In genomic region chr1:229089586-229090208, GRCh38 we compare ENCODE assay signal across 15 cellular contexts.
DNase-seq lines count a peak whose midpoint lies in the region; ATAC-seq and TF ChIP-seq lines count a peak whose summit lies in the region.
"Had no signal": no experiment of that assay in that cellular context is flagged by ENCODE, and none has a peak within 500 bp of the region (broad histone marks: within the 10 kb centered on the region; RNA-seq: fewer than 3 reads in every experiment).

No MANE protein-coding gene starts in this region.

- no peak overlapping the region for H3K4me3 ChIP-seq in HEK293 (ENCODE audit: low read depth, low read length)
- H3K4me3 ChIP-seq in thyroid gland (replicated peaks in 1 of 3), result no peak overlapping the region
- H3K4me3 ChIP-seq in left lung, result no peak overlapping the region
- no peak overlapping the region for H3K4me3 ChIP-seq in Peyer's patch
- H3K4me3 ChIP-seq: A549, GM23338 had no signal

- TF ChIP-seq POLR2A in thyroid gland (IDR thresholded peaks at IDR 0.05) (no peak), Peyer's patch (IDR thresholded peaks at IDR 0.05) (no peak)

- no peaks in the 10 kb centered on the region for H3K27me3 ChIP-seq in thyroid gland
- no peaks in the 10 kb centered on the region for H3K27me3 ChIP-seq in left lung
- H3K27me3 ChIP-seq in Peyer's patch, result no peaks in the 10 kb centered on the region
- H3K27me3 ChIP-seq: BE2C had no signal

- H3K4me1 ChIP-seq in HEK293 (ENCODE audit: control insufficient read depth, insufficient read depth, low read length), result peaks cover 4% of the 10 kb centered on the region; the same call in 1 of the 2 replicates
- peaks cover 53 to 67% of the 10 kb centered on the region in 2 donors for H3K4me1 ChIP-seq in thyroid gland
- peaks cover 5 to 10% of the 10 kb centered on the region in 2 donors for H3K4me1 ChIP-seq in left lung
- H3K4me1 ChIP-seq in Peyer's patch, result no peaks in the 10 kb centered on the region
- H3K4me1 ChIP-seq: BE2C had no signal

- TF ChIP-seq CTCF in HEK293 (tag by site-specific recombination; IDR thresholded peaks at IDR 0.05) (no peak), thyroid gland (IDR thresholded peaks at IDR 0.05) (no peak), left lung (IDR thresholded peaks at IDR 0.05) (no peak), Peyer's patch (IDR thresholded peaks at IDR 0.05) (no peak)

- CTCF ChIA-PET in HEK293 (lab: Yijun Ruan, JAX), result no interaction called here

- intact Hi-C loops in thyroid gland (cut with DNase I) (no loop called here), left lung (cut with DNase I) (no loop called here)

- peaks cover 7% of the 10 kb centered on the region for H3K4me1 Mint-ChIP-seq in T-helper 17 cell

- no peak for DNase-seq in T-helper 17 cell
- DNase-seq in left lobe of liver (ENCODE audit: low spot score), result peak; percentile 36
- no peak for DNase-seq in thyroid gland
- no peak for DNase-seq in left lung
- DNase-seq in Peyer's patch, result no peak
- DNase-seq: BE2C; CD4-positive, alpha-beta memory T cell; DMS79 treated with DMSO at 0.1 percent for 48 hours; EL; H9 had no signal

- H3K36me3 ChIP-seq in HEK293 (ENCODE audit: control insufficient read depth in 2 of 2, insufficient read depth in 1 of 2, low read length in 2 of 2) (no peaks in the 10 kb centered on the region), thyroid gland (no peaks in the 10 kb centered on the region), left lung (no peaks in the 10 kb centered on the region), Peyer's patch (no peaks in the 10 kb centered on the region)
- H3K36me3 ChIP-seq: BE2C had no signal

- H3K4me3 Mint-ChIP-seq in T-helper 17 cell, result no peak overlapping the region
- H3K4me3 Mint-ChIP-seq: CD4-positive, alpha-beta memory T cell; GM23338; H9 had no signal

- peaks cover 3% of the 10 kb centered on the region for H3K36me3 Mint-ChIP-seq in T-helper 17 cell (ENCODE audit: low read depth)

- H3K27ac ChIP-seq in HEK293 (ENCODE audit: extremely low read depth, low read depth, low read length) (no peak overlapping the region), thyroid gland (peak overlapping the region in 2 of 3 donors; percentile 93 to 98), left lung (no peak overlapping the region), Peyer's patch (no peak overlapping the region)
- H3K27ac ChIP-seq: A549, C4-2B had no signal

- ATAC-seq in T-helper 17 cell, result no peak
- ATAC-seq in left lobe of liver, result no peak
- ATAC-seq in left lung, result no peak
- no peak for ATAC-seq in GM19455 (IDR thresholded peaks at IDR 0.05; ENCODE audit: unreplicated experiment)
- ATAC-seq: A549, GM23338 had no signal

- H3K9me3 ChIP-seq in HEK293 (ENCODE audit: control insufficient read depth, insufficient read depth, low read depth, low read length) (no peaks in the 10 kb centered on the region), T-helper 17 cell (ENCODE audit: control insufficient read depth, low read length, poor library complexity, severe bottlenecking) (no peaks in the 10 kb centered on the region), thyroid gland (no peaks in the 10 kb centered on the region), left lung (no peaks in the 10 kb centered on the region), Peyer's patch (no peaks in the 10 kb centered on the region)
- H3K9me3 ChIP-seq: A549, BE2C had no signal

- peaks cover 11% of the 10 kb centered on the region for H3K27me3 Mint-ChIP-seq in T-helper 17 cell

- H3K27ac Mint-ChIP-seq in T-helper 17 cell, result peak overlapping the region; percentile 24

- 82 to 87% methylated on average over 4 of the region's 4 CpGs for WGBS in thyroid gland, 2 donors

- POLR2A ChIA-PET in HEK293 (lab: Yijun Ruan, JAX), result no interaction called here

TF ChIP-seq in HEK293, 187 proteins besides CTCF, POLR2A, EP300 and RAD21:
- TF ChIP-seq ZNF248 (tag by site-specific recombination; IDR thresholded peaks at IDR 0.05) (no peak), GLIS1 (tag by site-specific recombination; IDR thresholded peaks at IDR 0.05) (peak; percentile 97), ZNF580 (tag by site-specific recombination; IDR thresholded peaks at IDR 0.05) (no peak), ZIC2 (tag by site-specific recombination; IDR thresholded peaks at IDR 0.05) (peak; percentile 30; the same call in 1 of the 2 replicates)
TF ChIP-seq in HEK293: peak in this region for 2.

Comparison
In these comparisons a context has a peak if more than half of its experiments do, and no peak if none do; other contexts are left out.
1. H3K27ac ChIP-seq: peak in thyroid gland (2 of 3); none in HEK293 (single experiment), left lung (0 of 2) and Peyer's patch (0 of 4).